ENCODE assay signal across 8 cellular contexts in the genomic region with DNA sequence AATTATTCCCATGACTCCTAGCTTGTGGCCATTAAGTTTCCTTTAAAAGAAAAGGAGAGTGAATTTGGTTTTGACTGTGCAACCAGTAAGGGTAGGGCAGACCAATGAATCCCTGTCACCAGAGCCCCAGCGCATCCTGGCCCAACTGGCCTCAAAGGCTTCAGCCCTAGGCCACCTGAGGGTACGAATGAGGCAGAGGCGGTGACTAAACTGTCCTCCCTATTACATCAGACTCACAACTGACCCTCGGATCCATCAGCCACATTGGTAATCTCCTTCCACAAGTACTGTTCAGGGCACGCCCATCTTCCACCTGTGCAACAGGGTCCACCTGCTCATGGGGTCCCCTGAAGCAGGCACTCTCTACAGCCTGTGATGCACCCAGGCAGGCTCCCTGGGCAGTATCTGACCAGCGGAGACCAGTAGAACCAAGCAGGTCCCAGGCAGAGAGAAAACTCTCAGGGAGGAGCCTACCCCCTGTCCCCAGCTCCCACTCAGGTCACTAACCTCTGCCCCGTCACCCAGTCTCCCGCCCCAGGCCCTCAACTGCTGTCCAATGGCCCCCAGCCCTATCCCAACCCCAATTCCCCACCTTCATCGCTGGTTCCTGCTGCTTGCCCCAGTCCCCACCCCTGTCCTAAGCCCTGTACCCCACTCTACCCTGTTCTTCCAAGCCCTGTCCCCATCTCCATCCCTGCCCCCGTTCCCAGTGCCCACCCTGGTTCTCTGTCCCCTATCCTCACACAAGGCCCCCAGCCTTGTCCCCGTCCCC. TPM values are rescaled to one million over a fixed set of nuclear protein-coding genes. Genes with fewer than 3 reads are reported as not detected.
DNase-seq lines count a peak whose midpoint lies in the region.
"Had no signal": no experiment of that assay in that cellular context is flagged by ENCODE, and none has a peak within 500 bp of the region (broad histone marks: within the 10 kb centered on the region; RNA-seq: fewer than 3 reads in every experiment).

No MANE protein-coding gene starts in this region.

- H3K4me1 ChIP-seq in iPS-20b (ENCODE audit: insufficient read depth, low read length) (peaks cover 3% of the 10 kb centered on the region; the same call in 1 of the 2 replicates), stomach smooth muscle (ENCODE audit: control insufficient read depth, insufficient read depth, low read length) (peaks cover 20% of the 10 kb centered on the region)

- peaks cover 17% of the 10 kb centered on the region; the same call in 1 of the 2 replicates for H3K9me3 ChIP-seq in iPS-20b (ENCODE audit: insufficient read depth, low read depth, low read length)
- H3K9me3 ChIP-seq in stomach smooth muscle (ENCODE audit: control insufficient read depth in 2 of 2, low read length in 2 of 2), result no peaks in the 10 kb centered on the region

- H3K4me3 ChIP-seq in iPS-20b (ENCODE audit: low read length) (peak overlapping the region; percentile 76), stomach smooth muscle (ENCODE audit: low read length in 2 of 2) (peak overlapping the region; percentile 72 to 80)

- H3K9ac ChIP-seq in iPS-20b (ENCODE audit: low read depth, low read length) (peak overlapping the region; percentile 73; the same call in 1 of the 2 replicates), stomach smooth muscle (ENCODE audit: low read length in 2 of 2) (peak overlapping the region; percentile 69 to 83)

- H3K27ac ChIP-seq in iPS-20b (ENCODE audit: low read length), result no peak overlapping the region
- H3K27ac ChIP-seq in stomach smooth muscle (ENCODE audit: low read length), result peak overlapping the region; percentile 76

- H3K27ac Mint-ChIP-seq in activated naive CD8-positive, alpha-beta T cell treated with anti-CD3 and anti-CD28 coated beads for 36 hours, result peak overlapping the region; percentile 75

- H3K36me3 ChIP-seq in iPS-20b (ENCODE audit: insufficient read depth, low read depth, low read length) (peaks cover 41% of the 10 kb centered on the region), stomach smooth muscle (ENCODE audit: control insufficient read depth in 2 of 2, insufficient read depth in 2 of 2, low read length in 2 of 2) (peaks cover 23 to 28% of the 10 kb centered on the region in 2 donors)

- no peaks in the 10 kb centered on the region for H3K27me3 Mint-ChIP-seq in activated naive CD8-positive, alpha-beta T cell treated with anti-CD3 and anti-CD28 coated beads for 36 hours

- no peaks in the 10 kb centered on the region for H3K27me3 ChIP-seq in iPS-20b (ENCODE audit: insufficient read depth, low read length)
- no peaks in the 10 kb centered on the region for H3K27me3 ChIP-seq in stomach smooth muscle (ENCODE audit: control insufficient read depth in 1 of 2, insufficient read depth in 2 of 2, low read length in 2 of 2)

- peak overlapping the region; percentile 88 for H3K4me3 Mint-ChIP-seq in activated naive CD8-positive, alpha-beta T cell treated with anti-CD3 and anti-CD28 coated beads for 36 hours

- H3K36me3 Mint-ChIP-seq in activated naive CD8-positive, alpha-beta T cell treated with anti-CD3 and anti-CD28 coated beads for 36 hours, result peaks cover 9% of the 10 kb centered on the region

- DNase-seq in HuH-7.5 (ENCODE audit: low spot score) (peak; percentile 26), DMS153 (lab: John Stamatoyannopoulos, UW) (no peak), dedifferentiated amniotic fluid mesenchymal stem cell (ENCODE audit: extremely low spot score) (no peak), GM03348 (ENCODE audit: low spot score) (no peak)
- DNase-seq in activated naive CD8-positive, alpha-beta T cell treated with anti-CD3 and anti-CD28 coated beads for 36 hours, result no peak
- DNase-seq: cortex of kidney had no signal

- peaks cover 21% of the 10 kb centered on the region for H3K4me1 Mint-ChIP-seq in activated naive CD8-positive, alpha-beta T cell treated with anti-CD3 and anti-CD28 coated beads for 36 hours

- no peaks in the 10 kb centered on the region for H3K9me3 Mint-ChIP-seq in activated naive CD8-positive, alpha-beta T cell treated with anti-CD3 and anti-CD28 coated beads for 36 hours

RNA-seq across cellular contexts. Expression of gene EDF1, which starts 0.9 kb away (rescaled TPM):
- 100 to 1,000 TPM; 276 to 284 TPM for total RNA-seq in activated naive CD8-positive, alpha-beta T cell treated with anti-CD3 and anti-CD28 coated beads for 36 hours

RNA-seq across cellular contexts. Expression of gene MAMDC4, which starts 13.0 kb away (rescaled TPM):
- total RNA-seq in activated naive CD8-positive, alpha-beta T cell treated with anti-CD3 and anti-CD28 coated beads for 36 hours, result 10 to 100 TPM; 10.9 to 12.6 TPM

RNA-seq across cellular contexts. Expression of gene PHPT1, which starts 16.0 kb away (rescaled TPM):
- 10 to 100 TPM; 93.0 to 97.8 TPM for total RNA-seq in activated naive CD8-positive, alpha-beta T cell treated with anti-CD3 and anti-CD28 coated beads for 36 hours

RNA-seq across cellular contexts. Expression of gene TRAF2, which starts 21.1 kb away (rescaled TPM):
- 10 to 100 TPM; 38.8 to 45.8 TPM for total RNA-seq in activated naive CD8-positive, alpha-beta T cell treated with anti-CD3 and anti-CD28 coated beads for 36 hours

RNA-seq across cellular contexts. Expression of gene AJM1, which starts 22.9 kb away (rescaled TPM):
- total RNA-seq in activated naive CD8-positive, alpha-beta T cell treated with anti-CD3 and anti-CD28 coated beads for 36 hours, result 1 to 10 TPM; 2.8 to 3.1 TPM
